Comparison of ENCODE assay signal across 11 cellular contexts in genomic region chr14:22163051-22163450, GRCh38.
DNase-seq lines count a peak whose midpoint lies in the region; ATAC-seq and TF ChIP-seq lines count a peak whose summit lies in the region.
"Had no signal": no experiment of that assay in that cellular context is flagged by ENCODE, and none has a peak within 500 bp of the region (broad histone marks: within the 10 kb centered on the region; RNA-seq: fewer than 3 reads in every experiment).

No MANE protein-coding gene starts in this region.

- no peak for ATAC-seq in SK-N-SH treated with all-trans-retinoic acid at 6 μM for 48 hours
- no peak for ATAC-seq in HG03469 (IDR thresholded peaks at IDR 0.05; ENCODE audit: unreplicated experiment)

- H3K36me3 ChIP-seq in SK-N-SH (replicated peaks in 1 of 2; ENCODE audit: control insufficient read depth in 1 of 2, insufficient read depth in 2 of 2, low read length in 1 of 2) (no peaks in the 10 kb centered on the region), Loucy (ENCODE audit: insufficient read depth, low read length) (no peaks in the 10 kb centered on the region), brain microvascular endothelial cell (replicated peaks) (no peaks in the 10 kb centered on the region), osteoblast (ENCODE audit: insufficient read depth, low read length) (no peaks in the 10 kb centered on the region)
- H3K36me3 ChIP-seq: stomach had no signal

- H3K9me3 ChIP-seq in SK-N-SH (no peaks in the 10 kb centered on the region), Loucy (ENCODE audit: insufficient read depth, low read depth, low read length) (no peaks in the 10 kb centered on the region), osteoblast (ENCODE audit: low read depth, low read length) (no peaks in the 10 kb centered on the region)
- H3K9me3 ChIP-seq: stomach had no signal

- H3K79me2 ChIP-seq in SK-N-SH (ENCODE audit: insufficient read depth) = no peaks in the 10 kb centered on the region
- no peaks in the 10 kb centered on the region for H3K79me2 ChIP-seq in Loucy (ENCODE audit: insufficient read depth, low read length)
- no peaks in the 10 kb centered on the region for H3K79me2 ChIP-seq in osteoblast (ENCODE audit: insufficient read depth, low read length)

- H3K4me3 ChIP-seq in SK-N-SH (ENCODE audit: low read depth in 2 of 2, low read length in 1 of 2) (no peak overlapping the region), Loucy (ENCODE audit: low read length, poor library complexity, severe bottlenecking) (no peak overlapping the region), brain microvascular endothelial cell (ENCODE audit: low read depth, low read length) (no peak overlapping the region), osteoblast (ENCODE audit: insufficient read depth, low read length) (no peak overlapping the region)
- H3K4me3 ChIP-seq: stomach had no signal

- H2AFZ ChIP-seq in SK-N-SH (ENCODE audit: low read depth) = no peak overlapping the region
- H2AFZ ChIP-seq in Loucy (ENCODE audit: low read length) = peak overlapping the region; percentile 80; the same call in 1 of the 2 replicates
- no peak overlapping the region for H2AFZ ChIP-seq in osteoblast (ENCODE audit: low read length)

- H4K20me1 ChIP-seq in SK-N-SH (ENCODE audit: insufficient read depth) (no peaks in the 10 kb centered on the region), Loucy (ENCODE audit: insufficient read depth, low read length, poor library complexity, severe bottlenecking) (no peaks in the 10 kb centered on the region), osteoblast (ENCODE audit: insufficient read depth, low read length) (no peaks in the 10 kb centered on the region)

- H3K27ac ChIP-seq in SK-N-SH (ENCODE audit: low read depth in 2 of 2, low read length in 1 of 2) (no peak overlapping the region), brain microvascular endothelial cell (no peak overlapping the region), osteoblast (ENCODE audit: low read depth, low read length) (no peak overlapping the region)
- H3K27ac ChIP-seq: stomach had no signal

- TF ChIP-seq RAD21 in SK-N-SH (IDR thresholded peaks at IDR 0.05; ENCODE audit: low read length) = no peak

- H3K27me3 ChIP-seq in SK-N-SH (ENCODE audit: insufficient read depth) (0 out of 2 replicates have a peak, but pooled peaks cover 9% of the 10 kb centered on the region), Loucy (ENCODE audit: insufficient read depth, low read length, poor library complexity, severe bottlenecking) (no peaks in the 10 kb centered on the region), brain microvascular endothelial cell (replicated peaks) (no peaks in the 10 kb centered on the region), osteoblast (ENCODE audit: insufficient read depth, low read length) (peaks cover 3% of the 10 kb centered on the region)
- H3K27me3 ChIP-seq: stomach had no signal

- H3K9ac ChIP-seq in SK-N-SH (no peak overlapping the region), Loucy (ENCODE audit: low read depth, low read length, poor library complexity, severe bottlenecking) (no peak overlapping the region)

- no peak overlapping the region for H3K4me2 ChIP-seq in SK-N-SH
- no peak overlapping the region for H3K4me2 ChIP-seq in Loucy (ENCODE audit: low read depth, low read length, poor library complexity, severe bottlenecking)
- no peak overlapping the region for H3K4me2 ChIP-seq in osteoblast (ENCODE audit: insufficient read depth, low read length)

- CTCF ChIA-PET in SK-N-SH (lab: Yijun Ruan, JAX) = interaction anchor here (0.7 to 1.0 kb wide), 2 partner anchors 10 to 15 kb away, joined by 3 read pairs; no protein-coding TSS in a partner anchor

- no peak for DNase-seq in SK-N-SH
- no peak for DNase-seq in brain microvascular endothelial cell
- no peak for DNase-seq in osteoblast (ENCODE audit: insufficient read length, low spot score, missing footprints)
- no peak for DNase-seq in AG08396 (ENCODE audit: low spot score)
- DNase-seq in SHP77 treated with DMSO at 0.1 percent for 48 hours (lab: John Stamatoyannopoulos, UW) = no peak
- DNase-seq: caudate nucleus, NCI-H2029 treated with DMSO at 0.1 percent for 48 hours, stomach had no signal

- H3F3A ChIP-seq in SK-N-SH (replicated peaks; ENCODE audit: insufficient read depth) (no peaks in the 10 kb centered on the region), Loucy (ENCODE audit: low read depth) (no peaks in the 10 kb centered on the region)

- peak; percentile 40; the same call in 1 of the 2 replicates for TF ChIP-seq CTCF in SK-N-SH (IDR thresholded peaks at IDR 0.05)
- peak; percentile 60 for TF ChIP-seq CTCF in Loucy (conservative IDR thresholded peaks at IDR 0.05; ENCODE audit: low read length)
- peak; percentile 38 for TF ChIP-seq CTCF in brain microvascular endothelial cell (IDR thresholded peaks at IDR 0.05; ENCODE audit: low read depth, low read length, missing control alignments)
- TF ChIP-seq CTCF in osteoblast (IDR thresholded peaks at IDR 0.05; ENCODE audit: extremely low read depth, low read depth, low read length) = peak; percentile 17

- in situ Hi-C loops in brain microvascular endothelial cell (cut with HindIII; ENCODE audit: low pct_ligation_motif_present, low sequenced_read_pairs) = no loop called here

- H3K9me2 ChIP-seq in SK-N-SH (no peaks in the 10 kb centered on the region), Loucy (replicated peaks; ENCODE audit: low read depth, low read length) (no peaks in the 10 kb centered on the region)

- no peak for TF ChIP-seq EP300 in SK-N-SH (IDR thresholded peaks at IDR 0.05; ENCODE audit: borderline replicate concordance in 1 of 2, low read depth in 1 of 2, low read length in 1 of 2)

- H3K4me1 ChIP-seq in SK-N-SH (ENCODE audit: control insufficient read depth in 1 of 2, insufficient read depth in 2 of 2, low read depth in 1 of 2, low read length in 1 of 2) (no peaks in the 10 kb centered on the region), Loucy (ENCODE audit: insufficient read depth, low read length, poor library complexity, severe bottlenecking) (peaks cover 14% of the 10 kb centered on the region), osteoblast (ENCODE audit: insufficient read depth, low read length) (no peaks in the 10 kb centered on the region)
- H3K4me1 ChIP-seq: stomach had no signal

- POLR2A ChIA-PET in SK-N-SH (lab: Yijun Ruan, JAX) = no interaction called here

TF ChIP-seq in SK-N-SH, 30 proteins besides CTCF, POLR2A, EP300 and RAD21:
- TF ChIP-seq GABPA (IDR thresholded peaks at IDR 0.05; ENCODE audit: low read depth) (no peak), RCOR1 (IDR thresholded peaks at IDR 0.05; ENCODE audit: low read length) (no peak)

TF ChIP-seq in SK-N-SH treated with all-trans-retinoic acid at 6 μM for 48 hours, 23 proteins besides CTCF, POLR2A, EP300 and RAD21 (continues in another document):
- TF ChIP-seq ZC3H10 (CRISPR knock-in tag; IDR thresholded peaks at IDR 0.05) = no peak
- no peak for TF ChIP-seq GLIS3 (CRISPR knock-in tag; IDR thresholded peaks at IDR 0.05)
- TF ChIP-seq ZNF8 (CRISPR knock-in tag; IDR thresholded peaks at IDR 0.05) = no peak
- TF ChIP-seq BACH2 (CRISPR knock-in tag; IDR thresholded peaks at IDR 0.05; ENCODE audit: borderline replicate concordance) = no peak
- TF ChIP-seq TCF4 (CRISPR knock-in tag; IDR thresholded peaks at IDR 0.05; ENCODE audit: borderline replicate concordance) = no peak
- no peak for TF ChIP-seq ZFP3 (CRISPR knock-in tag; IDR thresholded peaks at IDR 0.05)
- TF ChIP-seq SNAI2 (CRISPR knock-in tag; IDR thresholded peaks at IDR 0.05) = no peak
- TF ChIP-seq ISL1 (CRISPR knock-in tag; IDR thresholded peaks at IDR 0.05) = no peak
- TF ChIP-seq TOX (CRISPR knock-in tag; IDR thresholded peaks at IDR 0.05; ENCODE audit: borderline replicate concordance) = no peak
- no peak for TF ChIP-seq PATZ1 (CRISPR knock-in tag; IDR thresholded peaks at IDR 0.05; ENCODE audit: borderline replicate concordance)
- no peak for TF ChIP-seq ZNF565 (CRISPR knock-in tag; conservative IDR thresholded peaks at IDR 0.05; ENCODE audit: low read depth)
- no peak for TF ChIP-seq ZFP30 (CRISPR knock-in tag; IDR thresholded peaks at IDR 0.05)
- TF ChIP-seq ZNF70 (CRISPR knock-in tag; IDR thresholded peaks at IDR 0.05) = no peak
- TF ChIP-seq, protein P1, sequence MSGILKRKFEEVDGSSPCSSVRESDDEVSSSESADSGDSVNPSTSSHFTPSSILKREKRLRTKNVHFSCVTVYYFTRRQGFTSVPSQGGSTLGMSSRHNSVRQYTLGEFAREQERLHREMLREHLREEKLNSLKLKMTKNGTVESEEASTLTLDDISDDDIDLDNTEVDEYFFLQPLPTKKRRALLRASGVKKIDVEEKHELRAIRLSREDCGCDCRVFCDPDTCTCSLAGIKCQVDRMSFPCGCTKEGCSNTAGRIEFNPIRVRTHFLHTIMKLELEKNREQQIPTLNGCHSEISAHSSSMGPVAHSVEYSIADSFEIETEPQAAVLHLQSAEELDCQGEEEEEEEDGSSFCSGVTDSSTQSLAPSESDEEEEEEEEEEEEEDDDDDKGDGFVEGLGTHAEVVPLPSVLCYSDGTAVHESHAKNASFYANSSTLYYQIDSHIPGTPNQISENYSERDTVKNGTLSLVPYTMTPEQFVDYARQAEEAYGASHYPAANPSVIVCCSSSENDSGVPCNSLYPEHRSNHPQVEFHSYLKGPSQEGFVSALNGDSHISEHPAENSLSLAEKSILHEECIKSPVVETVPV (CRISPR knock-in tag; IDR thresholded peaks at IDR 0.05) = no peak
- no peak for TF ChIP-seq ARNTL (CRISPR knock-in tag; IDR thresholded peaks at IDR 0.05; ENCODE audit: borderline replicate concordance, low read depth)
- no peak for TF ChIP-seq CSDC2 (CRISPR knock-in tag; IDR thresholded peaks at IDR 0.05)
